In the genomic region with DNA sequence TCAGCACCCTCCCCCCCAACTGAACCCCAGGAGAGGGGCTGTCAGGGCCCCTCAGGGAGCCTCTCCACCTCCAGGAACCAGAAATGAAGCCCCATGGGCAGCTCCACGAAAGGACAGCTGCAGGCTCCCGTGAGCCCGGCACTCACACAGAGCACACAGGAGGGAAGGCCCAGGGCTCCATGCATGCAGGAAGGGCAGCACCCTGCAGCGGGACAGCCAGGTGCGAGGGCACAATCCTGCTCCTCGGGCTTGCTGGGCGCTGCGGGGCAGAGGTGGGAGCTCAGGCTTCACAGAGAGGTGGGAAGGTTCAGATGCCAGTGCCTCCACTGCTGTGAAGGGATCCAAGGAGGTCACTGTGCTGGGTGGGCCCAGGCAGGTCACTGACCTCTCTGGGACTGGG, we compare ENCODE assay signal across 19 cellular contexts.
A peak's percentile ranks its signal among the peaks of the same experiment; 100 is the strongest.
DNase-seq lines count a peak whose midpoint lies in the region; ATAC-seq and TF ChIP-seq lines count a peak whose summit lies in the region.
"Had no signal": no experiment of that assay in that cellular context is flagged by ENCODE, and none has a peak within 500 bp of the region (broad histone marks: within the 10 kb centered on the region; RNA-seq: fewer than 3 reads in every experiment).

No MANE protein-coding gene starts in this region.

- no peak overlapping the region for H3K14ac ChIP-seq in mesenchymal stem cell (ENCODE audit: low read length in 2 of 2)
- H3K14ac ChIP-seq in neuronal stem cell (ENCODE audit: low read length), result no peak overlapping the region

- H3K79me1 ChIP-seq in mesenchymal stem cell (replicated peaks; ENCODE audit: low read length, poor library complexity, severe bottlenecking) (no peaks in the 10 kb centered on the region), neuronal stem cell (ENCODE audit: low read depth, low read length) (peaks cover 2% of the 10 kb centered on the region)

- H4K91ac ChIP-seq in mesenchymal stem cell (ENCODE audit: low read length) (peak overlapping the region; percentile 22), neuronal stem cell (ENCODE audit: low read depth, low read length, poor library complexity) (no peak overlapping the region)

- H2BK5ac ChIP-seq in mesenchymal stem cell (ENCODE audit: low read depth, low read length, poor library complexity, severe bottlenecking) (no peak overlapping the region), neuronal stem cell (ENCODE audit: low read length) (peak overlapping the region; percentile 4)

- H3K4ac ChIP-seq in mesenchymal stem cell (ENCODE audit: low read depth in 1 of 2, low read length in 2 of 2) (no peak overlapping the region), neuronal stem cell (ENCODE audit: low read length) (no peak overlapping the region)

- H2AK5ac ChIP-seq in mesenchymal stem cell (ENCODE audit: low read length, severe bottlenecking) (no peak overlapping the region), neuronal stem cell (ENCODE audit: low read depth, low read length) (peak overlapping the region; percentile 71)

- H2BK120ac ChIP-seq in mesenchymal stem cell (ENCODE audit: low read depth, low read length) (no peak overlapping the region), neuronal stem cell (ENCODE audit: low read depth, low read length) (peak overlapping the region; percentile 57)

- H3K4me1 Mint-ChIP-seq in activated T-helper 17 cell treated with anti-CD3 and anti-CD28 coated beads, Interleukin-2, amount 50 U/mL, for 72 hours, result no peaks in the 10 kb centered on the region
- H3K4me1 Mint-ChIP-seq: B cell had no signal

- H3K4me3 ChIP-seq in HEK293 (ENCODE audit: low read depth, low read length) (no peak overlapping the region), mesenchymal stem cell (ENCODE audit: insufficient read depth in 1 of 2, low read depth in 1 of 2, low read length in 2 of 2) (no peak overlapping the region), neuronal stem cell (ENCODE audit: low read length in 2 of 2) (no peak overlapping the region)
- H3K4me3 ChIP-seq: BLaER1 treated with 17β-estradiol and CSF1 and Interleukin-3, amounts not matched to agents 10 nM and 100 nM had no signal

- no peak overlapping the region for H3K4me3 Mint-ChIP-seq in activated T-helper 17 cell treated with anti-CD3 and anti-CD28 coated beads, Interleukin-2, amount 50 U/mL, for 72 hours
- H3K4me3 Mint-ChIP-seq: B cell; CD4-positive, alpha-beta T cell; CD8-positive, alpha-beta T cell had no signal

- H3K23ac ChIP-seq in mesenchymal stem cell (ENCODE audit: low read length in 2 of 2), result no peak overlapping the region
- no peak overlapping the region for H3K23ac ChIP-seq in neuronal stem cell (ENCODE audit: low read depth, low read length, poor library complexity)

- no peaks in the 10 kb centered on the region for H3K36me3 Mint-ChIP-seq in activated T-helper 17 cell treated with anti-CD3 and anti-CD28 coated beads, Interleukin-2, amount 50 U/mL, for 72 hours (ENCODE audit: low read depth)
- H3K36me3 Mint-ChIP-seq: CD8-positive, alpha-beta T cell had no signal

- H2BK15ac ChIP-seq in mesenchymal stem cell (ENCODE audit: low read depth, poor library complexity, severe bottlenecking) (no peak overlapping the region), neuronal stem cell (ENCODE audit: low read length) (peak overlapping the region; percentile 69)

- CTCF ChIA-PET in HEK293 (lab: Yijun Ruan, JAX), result no interaction called here

- no peak overlapping the region for H3K18ac ChIP-seq in mesenchymal stem cell (ENCODE audit: low read depth in 1 of 2, low read length in 2 of 2)
- peak overlapping the region; percentile 53 for H3K18ac ChIP-seq in neuronal stem cell (ENCODE audit: low read length)

- POLR2A ChIA-PET in HEK293 (lab: Yijun Ruan, JAX), result no interaction called here

- H3K36me3 ChIP-seq in HEK293 (ENCODE audit: control insufficient read depth in 2 of 2, insufficient read depth in 1 of 2, low read length in 2 of 2), result no peaks in the 10 kb centered on the region
- H3K36me3 ChIP-seq in mesenchymal stem cell (ENCODE audit: control insufficient read depth in 1 of 2, insufficient read depth in 2 of 2, low read depth in 1 of 2, low read length in 2 of 2), result peaks cover 0 to 5% of the 10 kb centered on the region in 2 experiments
- no peaks in the 10 kb centered on the region for H3K36me3 ChIP-seq in neuronal stem cell (replicated peaks in 1 of 2; ENCODE audit: control insufficient read depth in 2 of 2, insufficient read depth in 2 of 2, low read length in 2 of 2)
- H3K36me3 ChIP-seq: BLaER1 treated with 17β-estradiol and CSF1 and Interleukin-3, amounts not matched to agents 10 nM and 100 nM had no signal

- no peak overlapping the region for H2AFZ ChIP-seq in mesenchymal stem cell (ENCODE audit: low read depth, low read length)
- no peak overlapping the region for H2AFZ ChIP-seq in neuronal stem cell (ENCODE audit: low read length)

- no peaks in the 10 kb centered on the region for H3K27me3 Mint-ChIP-seq in activated T-helper 17 cell treated with anti-CD3 and anti-CD28 coated beads, Interleukin-2, amount 50 U/mL, for 72 hours
- H3K27me3 Mint-ChIP-seq: B cell; CD4-positive, alpha-beta T cell had no signal

- H3K27me3 ChIP-seq in mesenchymal stem cell (ENCODE audit: control insufficient read depth in 1 of 2, insufficient read depth in 1 of 2, low read length in 2 of 2) (no peaks in the 10 kb centered on the region), neuronal stem cell (ENCODE audit: control insufficient read depth in 3 of 3, insufficient read depth in 3 of 3, low read depth in 1 of 3, low read length in 3 of 3) (peaks cover 0 to 11% (median 0%) of the 10 kb centered on the region in 3 experiments)
- H3K27me3 ChIP-seq: BLaER1 treated with 17β-estradiol and CSF1 and Interleukin-3, amounts not matched to agents 10 nM and 100 nM had no signal

- in situ Hi-C loops in KBM-7 (cut with MboI; ENCODE audit: low pct_unique_long_range_greater_than_20kb, low sequenced_read_pairs), result no loop called here

- no peak overlapping the region for H3K27ac ChIP-seq in HEK293 (ENCODE audit: extremely low read depth, low read depth, low read length)
- H3K27ac ChIP-seq in mesenchymal stem cell (ENCODE audit: low read length, poor library complexity, severe bottlenecking), result no peak overlapping the region
- no peak overlapping the region for H3K27ac ChIP-seq in neuronal stem cell (replicated peaks; ENCODE audit: low read length)
- H3K27ac ChIP-seq: BLaER1 treated with 17β-estradiol and CSF1 and Interleukin-3, amounts not matched to agents 10 nM and 100 nM; C4-2B had no signal

- no peak for TF ChIP-seq CTCF in HEK293 (tag by site-specific recombination; IDR thresholded peaks at IDR 0.05)

- no peak overlapping the region for H3K27ac Mint-ChIP-seq in activated T-helper 17 cell treated with anti-CD3 and anti-CD28 coated beads, Interleukin-2, amount 50 U/mL, for 72 hours
- H3K27ac Mint-ChIP-seq: B cell; CD4-positive, alpha-beta T cell; CD8-positive, alpha-beta T cell had no signal

- 88% methylated on average over 8 of the region's 8 CpGs for WGBS in mesenchymal stem cell
- WGBS in neuronal stem cell (ENCODE audit: extremely low coverage in 2 of 2, insufficient read length in 2 of 2, insufficient replicate concordance in 1 of 2), 2 donors, result no CpG with 5 or more reads among the region's 8 CpGs

- no peak overlapping the region for H2BK12ac ChIP-seq in mesenchymal stem cell (ENCODE audit: low read length in 2 of 2)
- no peak overlapping the region for H2BK12ac ChIP-seq in neuronal stem cell (ENCODE audit: low read length)

- H3K9me3 Mint-ChIP-seq in activated T-helper 17 cell treated with anti-CD3 and anti-CD28 coated beads, Interleukin-2, amount 50 U/mL, for 72 hours, result no peaks in the 10 kb centered on the region
- H3K9me3 Mint-ChIP-seq: CD4-positive, alpha-beta T cell; CD8-positive, alpha-beta T cell had no signal

- peak; percentile 3 for ATAC-seq in activated T-helper 17 cell treated with anti-CD3 and anti-CD28 coated beads, Interleukin-2, amount 50 U/mL, for 72 hours (replicated peaks)
- no peak for ATAC-seq in HG03280 (IDR thresholded peaks at IDR 0.05; ENCODE audit: unreplicated experiment)
- ATAC-seq: CD8-positive, alpha-beta T cell had no signal

- H3K4me2 ChIP-seq in mesenchymal stem cell (ENCODE audit: low read length, poor library complexity, severe bottlenecking), result no peak overlapping the region
- H3K4me2 ChIP-seq in neuronal stem cell (ENCODE audit: insufficient read depth, low read length, poor library complexity, severe bottlenecking), result no peak overlapping the region
- H3K4me2 ChIP-seq: BLaER1 treated with 17β-estradiol and CSF1 and Interleukin-3, amounts not matched to agents 10 nM and 100 nM had no signal

- H4K8ac ChIP-seq in mesenchymal stem cell (ENCODE audit: low read length), result no peak overlapping the region
- no peak overlapping the region for H4K8ac ChIP-seq in neuronal stem cell (ENCODE audit: low read depth, low read length)

- H3K9me3 ChIP-seq in HEK293 (ENCODE audit: control insufficient read depth, insufficient read depth, low read depth, low read length), result no peaks in the 10 kb centered on the region
- no peaks in the 10 kb centered on the region for H3K9me3 ChIP-seq in mesenchymal stem cell (ENCODE audit: control insufficient read depth, low read length)
- H3K9me3 ChIP-seq in neuronal stem cell (replicated peaks in 1 of 2; ENCODE audit: control insufficient read depth in 2 of 2, insufficient read depth in 1 of 2, low read depth in 1 of 2, low read length in 2 of 2), result no peaks in the 10 kb centered on the region
- H3K9me3 ChIP-seq: BLaER1 treated with 17β-estradiol and CSF1 and Interleukin-3, amounts not matched to agents 10 nM and 100 nM; Caco-2 had no signal

- DNase-seq in mesenchymal stem cell (no peak), neuronal stem cell (ENCODE audit: low spot score) (no peak), AG20443 (ENCODE audit: low spot score) (no peak), KBM-7 (no peak)
- DNase-seq: 8988T; ACHN; AML-193; Caco-2; Calu3; CD4-positive, alpha-beta T cell; CD8-positive, alpha-beta T cell; DMS79 treated with DMSO at 0.1 percent for 48 hours; GF-D8 had no signal

- H3K4me1 ChIP-seq in HEK293 (ENCODE audit: control insufficient read depth, insufficient read depth, low read length), result no peaks in the 10 kb centered on the region; the same call in 1 of the 2 replicates
- no peaks in the 10 kb centered on the region for H3K4me1 ChIP-seq in mesenchymal stem cell (ENCODE audit: control insufficient read depth, insufficient read depth, low read depth, low read length)
- H3K4me1 ChIP-seq in neuronal stem cell (ENCODE audit: control insufficient read depth in 2 of 2, insufficient read depth in 1 of 2, low read depth in 1 of 2, low read length in 2 of 2), result peaks cover 0 to 7% of the 10 kb centered on the region in 2 donors
- H3K4me1 ChIP-seq: Caco-2 had no signal

- H3K9ac ChIP-seq in mesenchymal stem cell (ENCODE audit: low read length), result no peak overlapping the region
- H3K9ac ChIP-seq in neuronal stem cell (ENCODE audit: low read depth, low read length, poor library complexity), result peak overlapping the region; percentile 47
- H3K9ac ChIP-seq: BLaER1 treated with 17β-estradiol and CSF1 and Interleukin-3, amounts not matched to agents 10 nM and 100 nM had no signal

TF ChIP-seq in HEK293, 187 proteins besides CTCF, POLR2A, EP300 and RAD21:
- TF ChIP-seq ZIC2 (tag by site-specific recombination; IDR thresholded peaks at IDR 0.05) (0 out of 2 replicates have a peak, but pooled peaks have one; percentile 18), ZNF174 (tag by site-specific recombination; IDR thresholded peaks at IDR 0.05) (no peak), ZNF701 (tag by site-specific recombination; IDR thresholded peaks at IDR 0.05) (no peak), ZNF514 (tag by site-specific recombination; IDR thresholded peaks at IDR 0.05) (no peak)
